Comparison of ENCODE assay signal across 1 cellular context in the genomic region with DNA sequence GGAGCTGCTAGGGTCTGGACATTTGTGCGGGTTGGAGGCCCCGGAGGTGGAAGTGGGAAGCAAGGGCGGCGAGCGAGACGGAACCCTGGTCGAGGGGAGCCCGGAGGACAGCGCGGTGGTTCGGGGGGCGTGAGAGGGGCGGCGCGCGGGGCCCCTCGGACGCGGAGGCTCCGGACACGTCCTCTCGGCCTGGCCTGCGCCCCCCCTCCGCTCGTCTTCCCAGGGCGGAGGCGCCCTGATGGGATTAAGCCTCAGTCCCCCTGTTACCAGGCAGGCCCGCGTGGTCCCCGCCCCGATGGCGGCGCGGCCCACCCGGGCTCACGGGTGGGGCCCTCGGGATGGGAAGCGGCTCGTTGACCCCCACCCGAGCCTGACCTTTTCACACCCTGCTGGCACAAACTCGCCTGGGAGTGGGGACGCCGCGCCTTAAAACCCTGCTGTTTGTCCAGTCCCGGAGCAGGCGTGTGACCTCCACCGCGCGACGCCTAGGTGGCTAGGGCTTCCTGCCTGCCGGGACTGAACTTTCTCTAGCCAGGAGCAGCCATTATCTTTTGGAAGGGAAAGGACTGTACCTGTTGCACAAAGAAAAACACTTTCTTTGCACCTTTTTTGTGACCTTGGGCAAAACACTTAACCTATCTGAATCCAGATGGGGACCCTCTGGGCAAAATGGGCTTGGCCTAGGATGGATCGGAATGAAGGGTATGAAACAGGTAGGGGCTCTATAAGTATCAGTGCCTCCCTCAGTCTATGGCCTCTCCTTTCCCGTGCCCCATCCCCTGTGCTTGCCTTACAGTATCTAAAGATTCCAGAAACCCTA.
A peak's percentile ranks its signal among the peaks of the same experiment; 100 is the strongest.
TF ChIP-seq lines count a peak whose summit lies in the region.

No MANE protein-coding gene starts in this region.

TF ChIP-seq in H1, 55 proteins besides CTCF, POLR2A, EP300 and RAD21:
- TF ChIP-seq, protein P1, sequence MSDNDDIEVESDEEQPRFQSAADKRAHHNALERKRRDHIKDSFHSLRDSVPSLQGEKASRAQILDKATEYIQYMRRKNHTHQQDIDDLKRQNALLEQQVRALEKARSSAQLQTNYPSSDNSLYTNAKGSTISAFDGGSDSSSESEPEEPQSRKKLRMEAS (IDR thresholded peaks at IDR 0.05) = 0 out of 2 replicates have a peak, but pooled peaks have one; percentile 38
- TF ChIP-seq RBBP5 (IDR thresholded peaks at IDR 0.05; ENCODE audit: borderline replicate concordance, low read depth, low read length) (no peak), TEAD4 (IDR thresholded peaks at IDR 0.05; ENCODE audit: low read depth, low read length) (no peak), POU5F1 (IDR thresholded peaks at IDR 0.05; ENCODE audit: low read depth, low read length) (no peak), EZH2 (IDR thresholded peaks at IDR 0.05; ENCODE audit: low read depth, low read length, severe bottlenecking) (peak; percentile 36)
- TF ChIP-seq, protein P2, sequence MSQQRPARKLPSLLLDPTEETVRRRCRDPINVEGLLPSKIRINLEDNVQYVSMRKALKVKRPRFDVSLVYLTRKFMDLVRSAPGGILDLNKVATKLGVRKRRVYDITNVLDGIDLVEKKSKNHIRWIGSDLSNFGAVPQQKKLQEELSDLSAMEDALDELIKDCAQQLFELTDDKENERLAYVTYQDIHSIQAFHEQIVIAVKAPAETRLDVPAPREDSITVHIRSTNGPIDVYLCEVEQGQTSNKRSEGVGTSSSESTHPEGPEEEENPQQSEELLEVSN (IDR thresholded peaks at IDR 0.05) = peak; percentile 33; the same call in 1 of the 2 replicates
- TF ChIP-seq, protein P3, sequence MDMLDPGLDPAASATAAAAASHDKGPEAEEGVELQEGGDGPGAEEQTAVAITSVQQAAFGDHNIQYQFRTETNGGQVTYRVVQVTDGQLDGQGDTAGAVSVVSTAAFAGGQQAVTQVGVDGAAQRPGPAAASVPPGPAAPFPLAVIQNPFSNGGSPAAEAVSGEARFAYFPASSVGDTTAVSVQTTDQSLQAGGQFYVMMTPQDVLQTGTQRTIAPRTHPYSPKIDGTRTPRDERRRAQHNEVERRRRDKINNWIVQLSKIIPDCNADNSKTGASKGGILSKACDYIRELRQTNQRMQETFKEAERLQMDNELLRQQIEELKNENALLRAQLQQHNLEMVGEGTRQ (IDR thresholded peaks at IDR 0.05; ENCODE audit: low read length) = no peak
